ENCODE assay signal across 8 cellular contexts in the genomic region with DNA sequence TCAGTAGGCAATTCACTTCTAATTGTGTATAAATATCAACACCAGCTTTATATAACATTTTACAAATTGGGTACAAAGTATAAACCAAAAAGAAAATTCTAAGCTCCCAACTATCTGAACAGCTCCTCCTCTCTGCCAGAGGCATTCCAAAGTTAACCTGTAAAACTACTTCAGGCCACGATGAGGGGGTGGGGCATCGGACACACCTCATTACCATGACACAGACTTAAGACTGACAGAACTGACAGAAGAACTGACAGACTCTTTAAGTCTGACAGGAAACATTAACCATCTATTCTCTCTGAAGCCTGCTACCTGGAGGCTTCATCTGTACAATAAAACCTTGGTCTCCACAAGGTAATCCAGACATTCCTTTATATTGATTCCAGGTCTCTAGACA. TPM values are rescaled to one million over a fixed set of nuclear protein-coding genes. Genes with fewer than 3 reads are reported as not detected.
DNase-seq lines count a peak whose midpoint lies in the region; ATAC-seq and TF ChIP-seq lines count a peak whose summit lies in the region.
"Had no signal": no experiment of that assay in that cellular context is flagged by ENCODE, and none has a peak within 500 bp of the region (broad histone marks: within the 10 kb centered on the region; RNA-seq: fewer than 3 reads in every experiment).

No MANE protein-coding gene starts in this region.

- TF ChIP-seq POLR2A in HCT116 (IDR thresholded peaks at IDR 0.05; ENCODE audit: borderline replicate concordance, extremely low read depth, insufficient read depth, insufficient read length), result no peak

- H3K27me3 ChIP-seq in HCT116 (ENCODE audit: insufficient read depth, low read length), result no peaks in the 10 kb centered on the region
- no peaks in the 10 kb centered on the region for H3K27me3 ChIP-seq in foreskin keratinocyte
- no peaks in the 10 kb centered on the region for H3K27me3 ChIP-seq in skeletal muscle tissue (ENCODE audit: control insufficient read depth in 3 of 3, insufficient read depth in 3 of 3, low read length in 3 of 3)
- no peaks in the 10 kb centered on the region for H3K27me3 ChIP-seq in HAP-1 (ENCODE audit: low read depth)

- no peak overlapping the region for H2AFZ ChIP-seq in HCT116 (ENCODE audit: low read depth, low read length, poor library complexity, severe bottlenecking)

- intact Hi-C loops in HCT116 (cut with micrococcal nuclease), result no loop called here

- RAD21 ChIA-PET in HCT116 (lab: Charles Lee; ENCODE audit: low non-redundant PET in 1 of 2, low total read pairs in 2 of 2, uncharacterized antibody in 2 of 2, unreplicated experiment in 2 of 2), result no interaction called here

- H3K4me1 ChIP-seq in HCT116 (ENCODE audit: control insufficient read depth in 1 of 2, insufficient read depth in 2 of 2, low read length in 2 of 2), result peaks cover 47 to 94% of the 10 kb centered on the region in 2 experiments
- peaks cover 39% of the 10 kb centered on the region for H3K4me1 ChIP-seq in foreskin keratinocyte
- peaks cover 64 to 74% (median 67%) of the 10 kb centered on the region in 3 donors for H3K4me1 ChIP-seq in skeletal muscle tissue (ENCODE audit: control insufficient read depth in 3 of 3, insufficient read depth in 3 of 3, low read length in 3 of 3)
- peaks cover 27% of the 10 kb centered on the region for H3K4me1 ChIP-seq in HAP-1

- BruUV-seq in HCT116 (replicated peaks; lab: Mats Ljungman, UMichigan), result no TSS peak

- H3K79me2 ChIP-seq in HCT116 (ENCODE audit: insufficient read depth, low read length), result peaks cover 97% of the 10 kb centered on the region

- no peak for TF ChIP-seq RAD21 in HCT116 (IDR thresholded peaks at IDR 0.05; ENCODE audit: low read depth)

- H3K9me2 ChIP-seq in HCT116 (ENCODE audit: insufficient read depth), result no peaks in the 10 kb centered on the region

- 0 out of 6 replicates have a peak, but pooled peaks of 1 of the 3 experiments have one; percentile 16 for TF ChIP-seq CTCF in HCT116 (IDR thresholded peaks at IDR 0.05 in 2 of 3, conservative IDR thresholded peaks at IDR 0.05 in 1 of 3; ENCODE audit: borderline replicate concordance in 1 of 3, insufficient read depth in 1 of 3, low read depth in 2 of 3, low read length in 2 of 3)
- TF ChIP-seq CTCF in foreskin keratinocyte (conservative IDR thresholded peaks at IDR 0.05), result peak; percentile 52

- DNase-seq in HCT116 (ENCODE audit: low read depth, low spot score), result no peak
- DNase-seq in SK-N-MC (ENCODE audit: low read depth, low spot score), result no peak
- peak; percentile 51 to 72 for DNase-seq in foreskin keratinocyte
- DNase-seq in HAP-1 (ENCODE audit: low spot score in 2 of 2), result no peak
- DNase-seq: NCI-H187 had no signal

- H3K4me3 ChIP-seq in HCT116 (replicated peaks in 1 of 2; ENCODE audit: low read depth in 1 of 2, low read length in 2 of 2) (peak overlapping the region in 1 of 2 experiments; percentile 51; a peak in 2 of 4 replicates), SK-N-MC (peak overlapping the region; percentile 64; the same call in 1 of the 2 replicates), skeletal muscle tissue (ENCODE audit: low read length in 3 of 3) (peak overlapping the region in 2 of 3 donors; percentile 6 to 41), HAP-1 (no peak overlapping the region)

- 0 out of 2 replicates have a peak, but pooled peaks cover 6% of the 10 kb centered on the region for H4K20me1 ChIP-seq in HCT116 (ENCODE audit: insufficient read depth)

- H3K4me2 ChIP-seq in HCT116 (ENCODE audit: low read length), result peak overlapping the region; percentile 85

- ATAC-seq in HCT116 (no peak), foreskin keratinocyte (peak; percentile 44), GM21529 (IDR thresholded peaks at IDR 0.05; ENCODE audit: unreplicated experiment) (no peak), HG02938 (IDR thresholded peaks at IDR 0.05; ENCODE audit: unreplicated experiment) (no peak)

- H3K27ac ChIP-seq in HCT116 (ENCODE audit: low read depth, low read length), result no peak overlapping the region
- H3K27ac ChIP-seq in SK-N-MC, result peak overlapping the region; percentile 89
- H3K27ac ChIP-seq in foreskin keratinocyte, result peak overlapping the region; percentile 60
- H3K27ac ChIP-seq in skeletal muscle tissue (ENCODE audit: low read depth, low read length), result peak overlapping the region; percentile 97

- POLR2A ChIA-PET in HCT116 (lab: Charles Lee), result no interaction called here

- in situ Hi-C loops in HAP-1 (cut with MboI; ENCODE audit: low sequenced_read_pairs), result no loop called here

- peak overlapping the region; percentile 72 for H3K9ac ChIP-seq in HCT116 (ENCODE audit: low read length)
- H3K9ac ChIP-seq in SK-N-MC (ENCODE audit: insufficient read length), result peak overlapping the region; percentile 26
- peak overlapping the region in 2 of 3 donors; percentile 30 to 35 for H3K9ac ChIP-seq in skeletal muscle tissue (ENCODE audit: low read depth in 1 of 3, low read length in 3 of 3)

- CTCF ChIA-PET in HCT116 (lab: Charles Lee), result no interaction called here

- no peaks in the 10 kb centered on the region for H3K36me3 ChIP-seq in HCT116 (ENCODE audit: control insufficient read depth in 1 of 2, insufficient read depth in 2 of 2, low read length in 2 of 2)
- no peaks in the 10 kb centered on the region for H3K36me3 ChIP-seq in SK-N-MC (ENCODE audit: insufficient read depth, low read length)
- no peaks in the 10 kb centered on the region for H3K36me3 ChIP-seq in skeletal muscle tissue (ENCODE audit: control insufficient read depth in 3 of 3, insufficient read depth in 3 of 3, low read length in 3 of 3)
- no peaks in the 10 kb centered on the region for H3K36me3 ChIP-seq in HAP-1 (replicated peaks)

- H3K9me3 ChIP-seq in HCT116 (ENCODE audit: control insufficient read depth in 1 of 2, insufficient read depth in 1 of 2, low read depth in 1 of 2, low read length in 2 of 2) (no peaks in the 10 kb centered on the region), SK-N-MC (ENCODE audit: low read depth, low read length) (no peaks in the 10 kb centered on the region), skeletal muscle tissue (ENCODE audit: control insufficient read depth in 3 of 3, low read length in 3 of 3) (no peaks in the 10 kb centered on the region), HAP-1 (no peaks in the 10 kb centered on the region)

TF ChIP-seq in HCT116, 20 proteins besides CTCF, POLR2A, EP300 and RAD21:
- TF ChIP-seq TCF7L2 (IDR thresholded peaks at IDR 0.05; ENCODE audit: borderline replicate concordance, extremely low read depth, insufficient read depth, insufficient read length) (no peak), SIN3A (IDR thresholded peaks at IDR 0.05; ENCODE audit: low read depth) (peak; percentile 29; the same call in 1 of the 2 replicates), CBX3 (IDR thresholded peaks at IDR 0.05; ENCODE audit: low read depth) (no peak)

RNA-seq across cellular contexts. Expression of a gene that starts 12.3 kb away (rescaled TPM):
- 68.2 TPM for total RNA-seq in HCT116 (2021; ENCODE audit: unreplicated experiment)
- polyA plus RNA-seq in HCT116 (2012), result 48.8 and 57.5 TPM in 2 replicates
- total RNA-seq in foreskin keratinocyte, result 60.6 and 63.8 TPM in 2 replicates
- 18.5 and 21.5 TPM in 2 replicates for polyA plus RNA-seq in foreskin keratinocyte
- 38.1 TPM for total RNA-seq in skeletal muscle tissue

RNA-seq across cellular contexts. Expression of a gene that starts 39.4 kb away (rescaled TPM):
- total RNA-seq in HCT116 (2021; ENCODE audit: unreplicated experiment) (13.6 TPM), foreskin keratinocyte (5.1 and 5.7 TPM in 2 replicates), skeletal muscle tissue (5.7 TPM)
- polyA plus RNA-seq in HCT116 (2012), result 13.2 and 15.5 TPM in 2 replicates
- 3.7 TPM in 2 replicates for polyA plus RNA-seq in foreskin keratinocyte

Comparison
In these comparisons a context has a peak if more than half of its experiments do, and no peak if none do; other contexts are left out.
1. DNase-seq: peak in foreskin keratinocyte (2 of 2); none in HCT116 (single experiment), SK-N-MC (single experiment) and HAP-1 (0 of 2).
2. Peak in every context shown above with its lines, with median percentiles within 50 percentile points of each other: H3K9ac ChIP-seq.